ENCODE assay signal across 26 cellular contexts in genomic region chr19:45821570-45821969, GRCh38. TPM values are rescaled to one million over a fixed set of nuclear protein-coding genes. Genes with fewer than 3 reads are reported as not detected.
"Had no signal": no experiment of that assay in that cellular context is flagged by ENCODE, and none has a peak within 500 bp of the region (broad histone marks: within the 10 kb centered on the region; RNA-seq: fewer than 3 reads in every experiment).

No MANE protein-coding gene starts in this region.

- H3K27me3 Mint-ChIP-seq: progenitor cell of endocrine pancreas had no signal

- H3K27ac ChIP-seq: heart left ventricle, testis, uterus, VCaP had no signal

- H3K4me1 ChIP-seq: testis, uterus had no signal

- H3K27ac Mint-ChIP-seq: activated T-helper 2 cell treated with anti-CD3 and anti-CD28 coated beads, Interferon-gamma antibody, Interleukin-2, Interleukin-4, amounts not matched to agents 10 μg/mL and 5 μg/mL and 100 μg/mL, durations not matched to agents 14 hours and 24 hours and 36 hours; progenitor cell of endocrine pancreas; T-helper 2 cell treated with Interferon-gamma antibody and Interleukin-4, amounts not matched to agents 5 μg/mL and 100 μg/mL, for 36 hours had no signal

- H3K27me3 ChIP-seq: heart left ventricle, testis, uterus had no signal

- H3K9me3 ChIP-seq: heart left ventricle, mucosa of descending colon, testis, uterus had no signal

- H3K9me3 Mint-ChIP-seq: activated T-helper 2 cell treated with anti-CD3 and anti-CD28 coated beads, Interferon-gamma antibody, Interleukin-2, Interleukin-4, amounts not matched to agents 10 μg/mL and 5 μg/mL and 100 μg/mL, durations not matched to agents 14 hours and 24 hours and 36 hours; T-helper 2 cell treated with Interferon-gamma antibody and Interleukin-4, amounts not matched to agents 5 μg/mL and 100 μg/mL, for 36 hours had no signal

- H3K4me3 Mint-ChIP-seq: T-helper 2 cell treated with Interferon-gamma antibody and Interleukin-4, amounts not matched to agents 5 μg/mL and 100 μg/mL, for 36 hours had no signal

- H3K36me3 ChIP-seq: uterus had no signal

- H3K4me3 ChIP-seq: heart left ventricle, mucosa of descending colon, testis, uterus had no signal

- DNase-seq: activated CD4-positive, alpha-beta T cell treated with anti-CD3 and anti-CD28 coated beads for 1 hour; activated CD4-positive, alpha-beta T cell treated with anti-CD3 and anti-CD28 coated beads, Interleukin-2, amount 50 U/mL, for 4 hours; activated naive CD4-positive, alpha-beta T cell treated with Interleukin-2 at 50 U/mL for 16 hours; amygdala; cerebellar nuclear complex; cortex of kidney; islet precursor cell; left colon; mesendoderm; mucosa of descending colon; retina; stimulated activated CD4-positive, alpha-beta T cell treated with anti-CD3 and anti-CD28 coated beads, Interleukin-2, amount 100 ng/mL, for 48 hours; stimulated activated CD8-positive, alpha-beta memory T cell treated with anti-CD3 and anti-CD28 coated beads, Interleukin-4, amount 100 ng/mL, for 48 hours; stimulated activated naive CD4-positive, alpha-beta T cell; testis; trophoblast cell; uterus had no signal

- ATAC-seq: heart left ventricle, left colon, mucosa of descending colon had no signal

RNA-seq across cellular contexts. Expression of gene RSPH6A, which starts 6.5 kb away (rescaled TPM):
- total RNA-seq: epithelial cell of proximal tubule, heart left ventricle, lower leg skin had no signal
- polyA plus RNA-seq: heart left ventricle, neural cell had no signal

RNA-seq across cellular contexts. Expression of gene FOXA3, which starts 42.6 kb away (rescaled TPM):
- total RNA-seq: fibroblast of villous mesenchyme, heart left ventricle, uterus had no signal
- polyA plus RNA-seq: neural cell had no signal
